Comparison of ENCODE assay signal across 8 cellular contexts in the genomic region with DNA sequence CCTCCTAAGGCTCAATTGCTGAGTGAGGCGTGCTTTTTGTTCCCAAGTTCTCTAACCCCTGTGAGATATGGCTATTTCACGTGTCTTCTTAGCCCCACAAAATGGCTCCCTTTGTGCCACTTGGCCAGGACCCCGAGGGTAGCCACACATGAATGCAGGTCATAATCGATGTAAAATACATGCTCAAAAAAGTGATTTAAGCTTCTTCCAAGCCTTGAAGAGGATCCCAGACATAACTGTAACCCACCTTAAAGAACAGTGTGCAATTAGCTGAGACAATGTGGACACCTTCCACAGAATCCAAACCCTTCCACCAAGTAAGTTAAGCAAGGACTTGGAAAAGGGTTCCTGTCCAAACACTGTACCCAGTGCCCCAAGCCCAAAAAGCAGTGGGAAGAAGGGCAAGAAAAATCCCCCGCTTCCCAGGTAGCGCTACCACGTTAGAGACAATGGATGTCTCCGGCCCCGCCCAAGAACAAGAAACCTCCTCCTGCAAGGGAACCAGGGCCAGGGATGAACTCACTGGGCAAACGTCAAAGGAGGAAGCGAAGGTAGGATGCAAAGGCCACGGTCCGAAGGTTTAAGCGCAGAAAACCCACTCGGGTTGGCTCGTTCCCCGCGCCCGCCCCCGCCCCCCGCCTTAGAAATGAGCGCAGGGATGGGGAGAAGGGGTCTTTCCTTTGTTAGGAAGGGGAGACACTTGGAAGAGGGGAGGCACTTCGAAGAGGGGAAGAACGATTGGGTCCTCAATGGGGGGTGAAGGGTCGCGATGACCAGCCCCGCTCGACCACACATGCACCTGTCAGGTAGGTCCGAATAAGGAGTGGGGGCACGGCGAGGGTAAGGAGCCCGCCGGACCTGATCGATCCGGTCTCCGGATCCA. TPM values are rescaled to one million over a fixed set of nuclear protein-coding genes. Genes with fewer than 3 reads are reported as not detected.
DNase-seq lines count a peak whose midpoint lies in the region; ATAC-seq lines count a peak whose summit lies in the region.

No MANE protein-coding gene starts in this region.

- H3K4me1 ChIP-seq in ES-I3 (ENCODE audit: insufficient read depth, low read length) = peaks cover 6% of the 10 kb centered on the region; the same call in 1 of the 2 replicates

- peaks cover 7% of the 10 kb centered on the region for H3K36me3 ChIP-seq in ES-I3 (ENCODE audit: insufficient read depth, low read length)

- no peak for ATAC-seq in HG03469 (IDR thresholded peaks at IDR 0.05; ENCODE audit: unreplicated experiment)
- no peak for ATAC-seq in HG03460 (IDR thresholded peaks at IDR 0.05; ENCODE audit: unreplicated experiment)

- H3K9me3 ChIP-seq in ES-I3 (ENCODE audit: control insufficient read depth, insufficient read depth, low read length) = no peaks in the 10 kb centered on the region

- peak overlapping the region; percentile 85 for H3K9ac ChIP-seq in ES-I3 (ENCODE audit: low read depth, low read length)

- DNase-seq in HT1080 (ENCODE audit: low read depth) (peak; percentile 38), OCI-M1 (lab: John Stamatoyannopoulos, UW) (peak; percentile 55), amniotic epithelial cell (ENCODE audit: low read depth) (peak; percentile 31), islet precursor cell (peak; percentile 78)
- DNase-seq in stimulated activated CD4-positive, alpha-beta T cell treated with anti-CD3 and anti-CD28 coated beads, Interleukin-4, amount 100 ng/mL, for 4 hours = peak; percentile 5 to 16

RNA-seq across cellular contexts. Expression of a gene that starts 1.1 kb away (rescaled TPM):
- total RNA-seq in HT1080 (2014; rRNA removed; shearing (Covaris generic)) = 260 and 308 TPM in 2 replicates
- 361 and 406 TPM in 2 replicates for polyA plus RNA-seq in HT1080 (2015; cell fraction: cytosol; rRNA removed)
- 163 and 164 TPM in 2 replicates for polyA plus RNA-seq in HT1080 (2015; cell fraction: nucleus; rRNA removed)

RNA-seq across cellular contexts. Expression of a gene that starts 21.7 kb away (rescaled TPM):
- total RNA-seq in HT1080 (2014; rRNA removed; shearing (Covaris generic)) = 150 and 161 TPM in 2 replicates
- 136 and 141 TPM in 2 replicates for polyA plus RNA-seq in HT1080 (2015; cell fraction: cytosol; rRNA removed)
- polyA plus RNA-seq in HT1080 (2015; cell fraction: nucleus; rRNA removed) = 175 and 206 TPM in 2 replicates

RNA-seq across cellular contexts. Expression of a gene that starts 29.5 kb away (rescaled TPM):
- 314 and 319 TPM in 2 replicates for total RNA-seq in HT1080 (2014; rRNA removed; shearing (Covaris generic))
- 133 and 139 TPM in 2 replicates for polyA plus RNA-seq in HT1080 (2015; cell fraction: cytosol; rRNA removed)
- 60.2 and 60.6 TPM in 2 replicates for polyA plus RNA-seq in HT1080 (2015; cell fraction: nucleus; rRNA removed)

RNA-seq across cellular contexts. Expression of a gene that starts 43.4 kb away (rescaled TPM):
- total RNA-seq in HT1080 (2014; rRNA removed; shearing (Covaris generic)) = 8.0 and 8.2 TPM in 2 replicates
- polyA plus RNA-seq in HT1080 (2015; cell fraction: cytosol; rRNA removed) = 7.0 and 8.9 TPM in 2 replicates
- 5.3 and 7.2 TPM in 2 replicates for polyA plus RNA-seq in HT1080 (2015; cell fraction: nucleus; rRNA removed)

RNA-seq across cellular contexts. Expression of a gene that starts 52.3 kb away (rescaled TPM):
- 45.1 and 45.6 TPM in 2 replicates for total RNA-seq in HT1080 (2014; rRNA removed; shearing (Covaris generic))
- polyA plus RNA-seq in HT1080 (2015; cell fraction: cytosol; rRNA removed) = 30.7 and 37.7 TPM in 2 replicates
- 104 and 121 TPM in 2 replicates for polyA plus RNA-seq in HT1080 (2015; cell fraction: nucleus; rRNA removed)

Comparison
In these comparisons a context has a peak if more than half of its experiments do, and no peak if none do; other contexts are left out.
1. DNase-seq: peak in every context shown above with its lines; median percentile 78 in islet precursor cell; 55 in OCI-M1; 38 in HT1080; 31 in amniotic epithelial cell; 10 in stimulated activated CD4-positive, alpha-beta T cell treated with anti-CD3 and anti-CD28 coated beads, Interleukin-4, amount 100 ng/mL, for 4 hours.